8 cellular contexts compared by ENCODE assay signal in the genomic region with DNA sequence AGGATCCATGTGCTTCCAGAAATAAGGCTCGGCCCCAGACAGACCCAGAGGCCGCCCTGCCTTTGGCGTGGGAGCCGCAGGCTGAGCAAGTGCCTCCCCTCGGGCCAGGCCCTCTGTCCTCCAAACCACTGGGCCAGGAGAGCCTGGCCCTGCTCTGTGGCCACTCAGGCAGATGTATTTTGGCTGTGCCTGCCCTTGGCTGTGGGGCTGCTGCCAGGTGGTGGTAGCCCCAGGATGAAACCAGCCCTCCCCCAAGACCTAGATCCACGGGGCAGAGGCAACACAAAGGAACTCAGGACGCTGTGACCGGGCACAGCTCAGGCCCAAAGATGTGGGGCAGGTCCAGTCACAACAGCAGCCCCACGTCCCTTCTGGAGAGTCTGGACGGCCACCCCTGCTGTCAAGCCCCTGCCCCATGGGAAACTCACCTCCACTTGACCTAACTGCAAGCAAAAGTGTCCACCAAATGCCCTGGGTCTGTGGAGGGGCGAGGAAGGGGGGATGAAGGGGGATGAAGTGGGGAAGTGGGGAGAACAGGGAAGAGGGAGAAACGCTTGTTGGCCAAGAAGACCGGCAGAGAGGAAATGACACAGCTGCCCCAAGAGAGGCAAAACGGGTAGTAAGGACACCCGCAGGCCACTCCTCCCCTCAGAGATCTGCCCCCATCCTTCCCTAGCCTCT. TPM values are rescaled to one million over a fixed set of nuclear protein-coding genes. Genes with fewer than 3 reads are reported as not detected.
A peak's percentile ranks its signal among the peaks of the same experiment; 100 is the strongest.
DNase-seq lines count a peak whose midpoint lies in the region; ATAC-seq and TF ChIP-seq lines count a peak whose summit lies in the region.

No MANE protein-coding gene starts in this region.

- no peak overlapping the region for H3K27ac ChIP-seq in CD4-positive, CD25-positive, alpha-beta regulatory T cell (ENCODE audit: insufficient read depth, low read length, poor library complexity, severe bottlenecking)
- peak overlapping the region; percentile 61 for H3K27ac ChIP-seq in OCI-LY7 (ENCODE audit: low read depth, low read length, poor library complexity, severe bottlenecking)

- no peak for DNase-seq in CD4-positive, CD25-positive, alpha-beta regulatory T cell
- peak; percentile 61 for DNase-seq in OCI-LY7 (ENCODE audit: low spot score)
- DNase-seq in epithelial cell of esophagus (ENCODE audit: low read depth), result peak; percentile 41
- peak; percentile 60 for DNase-seq in pons (ENCODE audit: low spot score)
- no peak for DNase-seq in NCI-H1092 (lab: John Stamatoyannopoulos, UW)

- peak overlapping the region; percentile 68 for H3K4me2 ChIP-seq in OCI-LY7 (ENCODE audit: low read length)

- peaks cover 7% of the 10 kb centered on the region for H3K36me3 Mint-ChIP-seq in CD4-positive, CD25-positive, alpha-beta regulatory T cell

- no peaks in the 10 kb centered on the region for H3K27me3 ChIP-seq in CD4-positive, CD25-positive, alpha-beta regulatory T cell (ENCODE audit: control insufficient read depth, insufficient read depth, low read length)

- CTCF ChIA-PET in OCI-LY7 (lab: Charles Lee; ENCODE audit: unreplicated experiment), result interaction anchor here (1.0 kb wide), 1 partner anchor 8 kb away, joined by 5 read pairs; no protein-coding TSS in a partner anchor

- H3K4me3 ChIP-seq in CD4-positive, CD25-positive, alpha-beta regulatory T cell (ENCODE audit: low read depth, low read length), result no peak overlapping the region
- H3K4me3 ChIP-seq in OCI-LY7 (ENCODE audit: low read depth, low read length, poor library complexity, severe bottlenecking), result peak overlapping the region; percentile 52
- no peak overlapping the region for H3K4me3 ChIP-seq in epithelial cell of esophagus (ENCODE audit: low read length)

- peaks cover 5% of the 10 kb centered on the region for H3K4me1 ChIP-seq in CD4-positive, CD25-positive, alpha-beta regulatory T cell (ENCODE audit: control insufficient read depth, insufficient read depth, low read length, poor library complexity, severe bottlenecking)
- H3K4me1 ChIP-seq in OCI-LY7 (ENCODE audit: insufficient read depth, low read length, poor library complexity, severe bottlenecking), result peaks cover 53% of the 10 kb centered on the region

- no peaks in the 10 kb centered on the region for H3K9me2 ChIP-seq in OCI-LY7 (ENCODE audit: insufficient read depth, low read length)

- H3K27ac Mint-ChIP-seq in CD4-positive, CD25-positive, alpha-beta regulatory T cell, result peak overlapping the region in 2 of 3 donors; percentile 80 to 83

- H3K79me2 ChIP-seq in OCI-LY7 (ENCODE audit: insufficient read depth, low read depth, low read length), result peaks cover 23% of the 10 kb centered on the region; the same call in 1 of the 2 replicates

- H3K36me3 ChIP-seq in CD4-positive, CD25-positive, alpha-beta regulatory T cell (ENCODE audit: control insufficient read depth, insufficient read depth, low read length), result no peaks in the 10 kb centered on the region
- peaks cover 19% of the 10 kb centered on the region for H3K36me3 ChIP-seq in OCI-LY7 (ENCODE audit: insufficient read depth, low read length)

- ATAC-seq in CD4-positive, CD25-positive, alpha-beta regulatory T cell (ENCODE audit: low read depth in 2 of 2), result peak in 1 of 2 donors; percentile 25
- ATAC-seq in GM21390 (IDR thresholded peaks at IDR 0.05; ENCODE audit: unreplicated experiment) (peak; percentile 35), HG03457 (IDR thresholded peaks at IDR 0.05; ENCODE audit: unreplicated experiment) (no peak), GM18873 (IDR thresholded peaks at IDR 0.05; ENCODE audit: low FRiP score, unreplicated experiment) (no peak)

- H3K9me3 Mint-ChIP-seq in CD4-positive, CD25-positive, alpha-beta regulatory T cell, result no peaks in the 10 kb centered on the region

- TF ChIP-seq CTCF in OCI-LY7 (conservative IDR thresholded peaks at IDR 0.05; ENCODE audit: low read length) (no peak), epithelial cell of esophagus (IDR thresholded peaks at IDR 0.05; ENCODE audit: insufficient read depth, low read depth, low read length, missing control alignments) (no peak)

- no peaks in the 10 kb centered on the region for H4K20me1 ChIP-seq in OCI-LY7 (ENCODE audit: insufficient read depth, low read length)

- peaks cover 8 to 34% (median 16%) of the 10 kb centered on the region in 4 donors for H3K4me1 Mint-ChIP-seq in CD4-positive, CD25-positive, alpha-beta regulatory T cell

- intact Hi-C loops in OCI-LY7 (cut with micrococcal nuclease; ENCODE audit: unreplicated experiment), result no loop called here

- no peaks in the 10 kb centered on the region for H3K9me3 ChIP-seq in CD4-positive, CD25-positive, alpha-beta regulatory T cell (ENCODE audit: control insufficient read depth in 2 of 2, low read length in 2 of 2)
- no peaks in the 10 kb centered on the region for H3K9me3 ChIP-seq in OCI-LY7 (ENCODE audit: low read length)

- peak overlapping the region; percentile 32; the same call in 1 of the 2 replicates for H2AFZ ChIP-seq in OCI-LY7 (ENCODE audit: low read length)

- no peak overlapping the region for H3K4me3 Mint-ChIP-seq in CD4-positive, CD25-positive, alpha-beta regulatory T cell

- H3K27me3 Mint-ChIP-seq in CD4-positive, CD25-positive, alpha-beta regulatory T cell, result no peaks in the 10 kb centered on the region

- BruUV-seq in OCI-LY7 (replicated peaks; lab: Mats Ljungman, UMichigan), result no TSS peak

- POLR2A ChIA-PET in OCI-LY7 (lab: Charles Lee), result interaction anchor here (0.6 to 1.9 kb wide), 8 partner anchors 8 to 1475 kb away, joined by 3 to 6 read pairs (median 4); a partner anchor contains a TSS

RNA-seq across cellular contexts. Expression of a gene that starts 23.9 kb away (rescaled TPM):
- total RNA-seq in CD4-positive, CD25-positive, alpha-beta regulatory T cell, result 41.5 TPM
- polyA plus RNA-seq in CD4-positive, CD25-positive, alpha-beta regulatory T cell, result 10 to 100 TPM; 12.7 to 19.4 (median 15.4) TPM
- total RNA-seq in OCI-LY7 (2014; rRNA removed; shearing (Covaris generic)), result 21.5 and 25.7 TPM in 2 replicates
- total RNA-seq in OCI-LY7 (2022), result 39.4 and 51.9 TPM in 2 replicates

Comparison
In these comparisons a context has a peak if more than half of its experiments do, and no peak if none do; other contexts are left out.
1. DNase-seq: peak in OCI-LY7 (single experiment), epithelial cell of esophagus (single experiment) and pons (single experiment); none in CD4-positive, CD25-positive, alpha-beta regulatory T cell (0 of 3) and NCI-H1092 (single experiment).